ENCODE assay signal across 19 cellular contexts in the genomic region with DNA sequence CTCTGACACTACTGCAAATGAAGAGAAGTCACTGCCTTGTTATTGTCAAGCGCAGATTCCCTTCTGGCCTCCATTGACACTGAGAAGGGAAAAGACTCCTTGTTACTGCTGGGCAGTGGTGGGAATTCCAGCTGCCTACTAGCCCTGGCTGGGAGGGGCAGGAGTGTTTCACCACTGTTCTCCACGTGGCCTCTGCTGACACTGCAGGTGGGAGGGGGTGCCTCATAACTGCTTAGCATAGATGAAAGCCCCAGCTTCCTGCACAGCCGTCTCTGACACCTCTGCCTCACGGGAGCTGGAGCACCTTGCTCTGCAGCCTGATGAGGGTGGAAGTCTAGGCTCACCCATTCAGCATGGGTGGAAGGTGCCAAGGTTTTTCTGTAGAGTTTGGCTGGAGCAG. TPM values are rescaled to one million over a fixed set of nuclear protein-coding genes. Genes with fewer than 3 reads are reported as not detected.
DNase-seq lines count a peak whose midpoint lies in the region; ATAC-seq, FAIRE-seq and TF ChIP-seq lines count a peak whose summit lies in the region.
"Had no signal": no experiment of that assay in that cellular context is flagged by ENCODE, and none has a peak within 500 bp of the region (broad histone marks: within the 10 kb centered on the region; RNA-seq: fewer than 3 reads in every experiment).

No MANE protein-coding gene starts in this region.

- H4K20me1 ChIP-seq in KMS-11 (ENCODE audit: insufficient read depth) (no peaks in the 10 kb centered on the region), K562 (replicated peaks; ENCODE audit: control insufficient read depth, insufficient read depth, low read length) (no peaks in the 10 kb centered on the region; the same call in 1 of the 2 replicates), neural progenitor cell (ENCODE audit: low read depth) (no peaks in the 10 kb centered on the region)
- H4K20me1 ChIP-seq: BLaER1 treated with 17β-estradiol and CSF1 and Interleukin-3, amounts not matched to agents 10 nM and 100 nM had no signal

- H2AFZ ChIP-seq in KMS-11 (ENCODE audit: low read depth) = peak overlapping the region; percentile 36; the same call in 1 of the 2 replicates
- H2AFZ ChIP-seq in K562 (ENCODE audit: low read depth, low read length) = no peak overlapping the region
- H2AFZ ChIP-seq in neural progenitor cell (replicated peaks) = peak overlapping the region; percentile 26
- H2AFZ ChIP-seq: GM23248 had no signal

- no peak for FAIRE-seq in K562 (lab: Jason Lieb, UNC)
- FAIRE-seq: GM12878 had no signal

- H3K9me1 ChIP-seq in K562 (ENCODE audit: control insufficient read depth, insufficient read depth, low read length) = no peaks in the 10 kb centered on the region

- H3K27ac ChIP-seq in KMS-11 (no peak overlapping the region), K562 (ENCODE audit: extremely low read depth, low read depth, low read length) (no peak overlapping the region), neural progenitor cell (no peak overlapping the region), breast epithelium (no peak overlapping the region)
- H3K27ac ChIP-seq: BLaER1 treated with 17β-estradiol and CSF1 and Interleukin-3, amounts not matched to agents 10 nM and 100 nM; GM23248; Peyer's patch had no signal

- in situ Hi-C loops in K562 (cut with MboI) = no loop called here

- CTCF ChIA-PET in K562 (lab: Yijun Ruan, JAX; ENCODE audit: low intra/inter-chr PET ratio) = no interaction called here

- H3K4me1 Mint-ChIP-seq in neural progenitor cell = no peaks in the 10 kb centered on the region

- TF ChIP-seq POLR2A in K562 (conservative IDR thresholded peaks at IDR 0.05) (no peak), breast epithelium (IDR thresholded peaks at IDR 0.05) (no peak)

- no peak for TF ChIP-seq RAD21 in K562 (CRISPR knock-in tag; conservative IDR thresholded peaks at IDR 0.05 in 1 of 2, IDR thresholded peaks at IDR 0.05 in 1 of 2)

- H3K36me3 Mint-ChIP-seq in neural progenitor cell = no peaks in the 10 kb centered on the region

- H3F3A ChIP-seq in neural progenitor cell (ENCODE audit: low read depth) = no peaks in the 10 kb centered on the region

- intact Hi-C loops in K562 (cut with micrococcal nuclease) (no loop called here), breast epithelium (cut with DNase I; ENCODE audit: low total_unique reads) (no loop called here)

- no peak overlapping the region for H3K4me3 Mint-ChIP-seq in neural progenitor cell

- no peaks in the 10 kb centered on the region for H3K9me3 ChIP-seq in K562 (replicated peaks; ENCODE audit: control insufficient read depth, insufficient read depth, low read depth, low read length)
- H3K9me3 ChIP-seq in neural progenitor cell (ENCODE audit: low read depth) = no peaks in the 10 kb centered on the region
- peaks cover 4 to 7% of the 10 kb centered on the region in 2 donors for H3K9me3 ChIP-seq in breast epithelium
- H3K9me3 ChIP-seq: Peyer's patch had no signal

- H3K79me2 ChIP-seq in KMS-11 (ENCODE audit: insufficient read depth, low read depth) = no peaks in the 10 kb centered on the region; the same call in 1 of the 2 replicates
- H3K79me2 ChIP-seq in K562 (ENCODE audit: control insufficient read depth, insufficient read depth, low read length) = no peaks in the 10 kb centered on the region
- no peaks in the 10 kb centered on the region for H3K79me2 ChIP-seq in neural progenitor cell (ENCODE audit: low read depth)

- POLR2A ChIA-PET in K562 (lab: Yijun Ruan, JAX) = no interaction called here

- peaks cover 12% of the 10 kb centered on the region for H3K4me1 ChIP-seq in KMS-11 (ENCODE audit: low read depth, poor library complexity, severe bottlenecking)
- H3K4me1 ChIP-seq in K562 (replicated peaks in 1 of 2; ENCODE audit: control insufficient read depth in 2 of 2, insufficient read depth in 2 of 2, low read length in 2 of 2) = no peaks in the 10 kb centered on the region
- no peaks in the 10 kb centered on the region for H3K4me1 ChIP-seq in neural progenitor cell
- H3K4me1 ChIP-seq in breast epithelium = no peaks in the 10 kb centered on the region
- H3K4me1 ChIP-seq: BLaER1 treated with 17β-estradiol and CSF1 and Interleukin-3, amounts not matched to agents 10 nM and 100 nM; Peyer's patch had no signal

- DNase-seq in DMS53 (lab: John Stamatoyannopoulos, UW) = peak; percentile 19
- no peak for DNase-seq in DMS53 treated with DMSO at 0.1 percent for 48 hours (lab: John Stamatoyannopoulos, UW; ENCODE audit: unreplicated experiment)
- no peak for DNase-seq in K562 (ENCODE audit: extremely low read depth in 1 of 4, low spot score in 3 of 4)
- no peak for DNase-seq in neural progenitor cell (ENCODE audit: low spot score)
- DNase-seq in NCI-H146 treated with DMSO at 0.1 percent for 48 hours (lab: John Stamatoyannopoulos, UW; ENCODE audit: unreplicated experiment) = no peak
- DNase-seq in stimulated activated naive CD4-positive, alpha-beta T cell (lab: John Stamatoyannopoulos, UW) = no peak
- no peak for DNase-seq in breast epithelium (ENCODE audit: low spot score in 2 of 2)
- DNase-seq: 8988T, DMS 273 treated with DMSO at 0.1 percent for 48 hours, GM23248, Kasumi-1, NCI-H1436, NCI-H2081, NCI-H2227 treated with DMSO at 0.1 percent for 48 hours, Peyer's patch, SHP77 treated with DMSO at 0.1 percent for 48 hours had no signal

- H3K4me3 ChIP-seq in KMS-11 (IDR thresholded peaks at IDR 0.05; ENCODE audit: insufficient read depth, low read depth, low read length) (no peak overlapping the region), K562 (no peak overlapping the region), neural progenitor cell (no peak overlapping the region), breast epithelium (no peak overlapping the region)
- H3K4me3 ChIP-seq: BLaER1 treated with 17β-estradiol and CSF1 and Interleukin-3, amounts not matched to agents 10 nM and 100 nM; GM12878; GM23248; Peyer's patch had no signal

- H3K36me3 ChIP-seq in KMS-11 (ENCODE audit: insufficient read depth) = no peaks in the 10 kb centered on the region
- H3K36me3 ChIP-seq in K562 (ENCODE audit: control insufficient read depth, insufficient read depth, low read length) = no peaks in the 10 kb centered on the region
- no peaks in the 10 kb centered on the region for H3K36me3 ChIP-seq in neural progenitor cell
- no peaks in the 10 kb centered on the region for H3K36me3 ChIP-seq in breast epithelium
- H3K36me3 ChIP-seq: BLaER1 treated with 17β-estradiol and CSF1 and Interleukin-3, amounts not matched to agents 10 nM and 100 nM; Peyer's patch had no signal

- H3K9ac ChIP-seq in KMS-11 = no peak overlapping the region
- no peak overlapping the region for H3K9ac ChIP-seq in K562 (ENCODE audit: insufficient read depth in 1 of 2, low read depth in 2 of 2, low read length in 2 of 2)
- H3K9ac ChIP-seq in neural progenitor cell = no peak overlapping the region
- H3K9ac ChIP-seq: BLaER1 treated with 17β-estradiol and CSF1 and Interleukin-3, amounts not matched to agents 10 nM and 100 nM; GM23248 had no signal

- no TSS peak for BruUV-seq in K562 (replicated peaks; lab: Mats Ljungman, UMichigan)

- no peaks in the 10 kb centered on the region for H3K27me3 ChIP-seq in KMS-11 (ENCODE audit: insufficient read depth, low read depth)
- peaks cover 7 to 11% of the 10 kb centered on the region in 2 experiments for H3K27me3 ChIP-seq in K562 (ENCODE audit: control insufficient read depth in 2 of 2, insufficient read depth in 2 of 2, low read length in 2 of 2)
- no peaks in the 10 kb centered on the region for H3K27me3 ChIP-seq in neural progenitor cell
- H3K27me3 ChIP-seq in breast epithelium = peaks cover 0 to 10% of the 10 kb centered on the region in 2 donors
- H3K27me3 ChIP-seq: BLaER1 treated with 17β-estradiol and CSF1 and Interleukin-3, amounts not matched to agents 10 nM and 100 nM; Peyer's patch had no signal

- ATAC-seq in K562 = peak; percentile 66
- ATAC-seq: GM12878 had no signal

- H3K9me3 Mint-ChIP-seq in neural progenitor cell = peaks cover 23% of the 10 kb centered on the region

- TF ChIP-seq EP300 in K562 (IDR thresholded peaks at IDR 0.05; ENCODE audit: low read length) = no peak

- H3K4me2 ChIP-seq in KMS-11 (peak overlapping the region; percentile 14; the same call in 1 of the 2 replicates), K562 (ENCODE audit: insufficient read depth, low read length) (no peak overlapping the region), neural progenitor cell (no peak overlapping the region)

- TF ChIP-seq CTCF in KMS-11 (conservative IDR thresholded peaks at IDR 0.05; ENCODE audit: low read depth, low read length) = no peak
- TF ChIP-seq CTCF in K562 (IDR thresholded peaks at IDR 0.05 in 2 of 3, conservative IDR thresholded peaks at IDR 0.05 in 1 of 3; ENCODE audit: insufficient read depth in 2 of 3, low read depth in 1 of 3, low read length in 3 of 3) = no peak
- TF ChIP-seq CTCF in neural progenitor cell (IDR thresholded peaks at IDR 0.05) = no peak
- TF ChIP-seq CTCF in breast epithelium (IDR thresholded peaks at IDR 0.05) = no peak

- no peak overlapping the region for H3K27ac Mint-ChIP-seq in neural progenitor cell

- WGBS in K562 (ENCODE audit: insufficient coverage, low coverage, missing lambda C conversion rate) = 0% methylated on average over 4 of the region's 4 CpGs

- H3K27me3 Mint-ChIP-seq in neural progenitor cell (ENCODE audit: insufficient read depth, low read depth) = no peaks in the 10 kb centered on the region

RNA-seq across cellular contexts. Expression of gene TM2D3, which starts 52.2 kb away (rescaled TPM):
- 75.4 and 111 TPM in 2 replicates for total RNA-seq in K562 (2011; cell fraction: chromatin; rRNA removed; ENCODE audit: low replicate concordance)
- total RNA-seq in K562 (2011; cell fraction: nucleolus; rRNA removed) = 93.2 and 100 TPM in 2 replicates
- 121 and 152 TPM in 2 replicates for total RNA-seq in K562 (2011; cell fraction: nucleoplasm; rRNA removed)
- total RNA-seq in K562 (2014; rRNA removed) (16.5 and 23.5 TPM in 2 replicates), K562 (2014; rRNA removed; fragmentation: Illumina TruSeq; extraction: Trizol) (31.3 and 32.4 TPM in 2 replicates), K562 (2015; rRNA removed; fragmentation: Illumina TruSeq; extraction: Trizol) (34.1 and 34.9 TPM in 2 replicates), K562 (2021) (27.4 and 28.9 TPM in 2 replicates), neural progenitor cell (ENCODE audit: low replicate concordance) (41.6 and 58.4 TPM in 2 replicates), breast epithelium (10 to 100 TPM; 40.3 to 49.8 (median 46.2) TPM)
- polyA plus RNA-seq in K562 (2011; rRNA removed) (59.5 and 61.0 TPM in 2 replicates), K562 (2014; fragmentation: Illumina TruSeq; extraction: Trizol) (25.3 and 26.8 TPM in 2 replicates), K562 (2014; fragmentation: Nextera tagmentation; extraction: Ambion mirVana) (10 to 100 TPM; 59.2 to 67.9 TPM), K562 (2014; rRNA removed) (27.9 and 28.2 TPM in 2 replicates)
- 33.6 and 42.8 TPM in 2 replicates for polyA plus RNA-seq in K562 (2011; cell fraction: cytosol; rRNA removed)
- 58.3 and 77.8 TPM in 2 replicates for polyA plus RNA-seq in K562 (2011; cell fraction: nucleus; rRNA removed)
- 22.2 and 31.4 TPM in 2 replicates for polyA plus RNA-seq in K562 (2012)
- 50.4 and 52.1 TPM in 2 replicates for polyA minus RNA-seq in K562 (2011; rRNA and poly(A)+ RNA removed)
- polyA minus RNA-seq in K562 (2011; cell fraction: cytosol; rRNA and poly(A)+ RNA removed) = 20.9 and 28.2 TPM in 2 replicates
- 67.7 and 82.9 TPM in 2 replicates for polyA minus RNA-seq in K562 (2011; cell fraction: nucleus; rRNA and poly(A)+ RNA removed)
